Comparison of ENCODE assay signal across 17 cellular contexts in the genomic region with DNA sequence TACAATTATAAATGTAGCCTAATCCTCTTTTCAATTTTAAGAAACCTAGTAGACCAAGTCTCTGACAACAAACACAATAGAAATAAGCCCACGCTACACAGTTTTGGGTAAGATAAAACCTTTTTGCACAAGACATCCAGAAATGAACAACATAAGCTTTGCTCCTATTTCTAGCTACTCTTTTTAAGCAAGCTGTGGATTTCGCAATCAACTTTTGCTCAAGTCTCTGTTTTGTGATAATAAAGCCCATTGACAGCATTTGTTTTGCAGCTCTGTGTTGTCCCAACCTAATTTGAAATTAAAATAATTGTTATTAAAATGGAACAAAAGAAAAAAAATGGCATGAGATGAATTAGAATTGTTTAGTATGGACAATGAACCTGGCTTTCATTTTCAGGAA.
"Had no signal": no experiment of that assay in that cellular context is flagged by ENCODE, and none has a peak within 500 bp of the region (broad histone marks: within the 10 kb centered on the region; RNA-seq: fewer than 3 reads in every experiment).

No MANE protein-coding gene starts in this region.

- DNase-seq: activated CD4-positive, alpha-beta T cell treated with anti-CD3 and anti-CD28 coated beads for 48 hours; activated CD8-positive, alpha-beta T cell treated with anti-CD3 and anti-CD28 coated beads, Interleukin-2, amount 10 ng/mL, durations not matched to agents 7 days and 5 days; activated naive CD4-positive, alpha-beta T cell treated with anti-CD3 and anti-CD28 coated beads for 36 hours; adrenal gland; central memory CD4-positive, alpha-beta T cell; erythroblast; heart left ventricle; left ventricle myocardium superior; mesendoderm; psoas muscle; stimulated activated CD4-positive, alpha-beta T cell treated with anti-CD3 and anti-CD28 coated beads, Interleukin-4, amount 100 ng/mL, for 24 hours; stimulated activated naive CD8-positive, alpha-beta T cell treated with anti-CD3 and anti-CD28 coated beads, Interleukin-15, amount 100 ng/mL, for 72 hours had no signal

- H3K36me3 ChIP-seq: adrenal gland, heart left ventricle, thoracic aorta had no signal

- H3K27ac ChIP-seq: adrenal gland, heart left ventricle, psoas muscle, thoracic aorta had no signal

- H3K4me1 ChIP-seq: adrenal gland, heart left ventricle, psoas muscle had no signal

- H3K4me3 ChIP-seq: adrenal gland, heart left ventricle, psoas muscle, thoracic aorta had no signal

- H3K27me3 ChIP-seq: adrenal gland, heart left ventricle had no signal

- H3K9me3 ChIP-seq: adrenal gland, psoas muscle, thoracic aorta had no signal

- ATAC-seq: activated CD8-positive, alpha-beta T cell treated with anti-CD3 and anti-CD28 coated beads, Interleukin-2, amount 10 ng/mL, durations not matched to agents 7 days and 5 days; activated T-helper 17 cell treated with anti-CD3 and anti-CD28 coated beads, Interleukin-2, amount 50 U/mL, for 72 hours; heart left ventricle; left ventricle myocardium superior; psoas muscle; stimulated activated naive CD8-positive, alpha-beta T cell treated with anti-CD3 and anti-CD28 coated beads, Interleukin-15, amount 100 ng/mL, for 72 hours; WTC11 had no signal

- FAIRE-seq: frontal cortex, keratinocyte had no signal
